In genomic region chr4:53378171-53378482, GRCh38 we compare ENCODE assay signal across 8 cellular contexts. TPM values are rescaled to one million over a fixed set of nuclear protein-coding genes. Genes with fewer than 3 reads are reported as not detected.
DNase-seq lines count a peak whose midpoint lies in the region; ATAC-seq, FAIRE-seq and TF ChIP-seq lines count a peak whose summit lies in the region.

No MANE protein-coding gene starts in this region.

- H3K9me2 ChIP-seq in neural cell (ENCODE audit: insufficient read depth, low read length), result no peaks in the 10 kb centered on the region

- no peak for TF ChIP-seq RAD21 in neural cell (conservative IDR thresholded peaks at IDR 0.05)

- peak overlapping the region; percentile 91 for H3K4me3 ChIP-seq in neural cell (ENCODE audit: low read length)

- no peak for TF ChIP-seq POLR2A in H54 (IDR thresholded peaks at IDR 0.05; ENCODE audit: low read depth, low read length)

- H3K27ac Mint-ChIP-seq in chondrocyte (ENCODE audit: unreplicated experiment), result peak overlapping the region; percentile 88

- ATAC-seq in GM18870 (IDR thresholded peaks at IDR 0.05; ENCODE audit: unreplicated experiment), result peak; percentile 69
- peak; percentile 33 for ATAC-seq in HG03558 (IDR thresholded peaks at IDR 0.05; ENCODE audit: extremely low read depth, unreplicated experiment)
- ATAC-seq in HG02610 (IDR thresholded peaks at IDR 0.05; ENCODE audit: unreplicated experiment), result no peak

- H3K36me3 ChIP-seq in neural cell (ENCODE audit: insufficient read depth, low read length), result no peaks in the 10 kb centered on the region

- no peaks in the 10 kb centered on the region for H3K27me3 ChIP-seq in neural cell (ENCODE audit: insufficient read depth, low read depth, low read length)

- H3K4me1 Mint-ChIP-seq in chondrocyte (ENCODE audit: low read depth), result peaks cover 36% of the 10 kb centered on the region

- no peaks in the 10 kb centered on the region for H3K9me3 ChIP-seq in neural cell (ENCODE audit: low read length)

- H3K36me3 Mint-ChIP-seq in chondrocyte (ENCODE audit: low read depth), result peaks cover 2% of the 10 kb centered on the region

- peaks cover 43% of the 10 kb centered on the region for H3K79me2 ChIP-seq in neural cell (replicated peaks; ENCODE audit: insufficient read depth, low read length)

- H3K4me3 Mint-ChIP-seq in chondrocyte (ENCODE audit: unreplicated experiment), result peak overlapping the region; percentile 98

- no peaks in the 10 kb centered on the region for H4K20me1 ChIP-seq in neural cell (ENCODE audit: insufficient read depth)

- H2AFZ ChIP-seq in neural cell (ENCODE audit: low read depth, low read length), result peak overlapping the region; percentile 80

- no peaks in the 10 kb centered on the region for H3K27me3 Mint-ChIP-seq in chondrocyte (ENCODE audit: low read depth)

- no peaks in the 10 kb centered on the region for H3F3A ChIP-seq in neural cell (ENCODE audit: insufficient read depth, low read length, poor library complexity, severe bottlenecking)

- peak overlapping the region; percentile 84 for H3K9ac ChIP-seq in neural cell (ENCODE audit: low read length)

- no peaks in the 10 kb centered on the region for H3K9me3 Mint-ChIP-seq in chondrocyte (ENCODE audit: low read depth)

- no peak for FAIRE-seq in H54 (lab: Jason Lieb, UNC)

- H3K4me2 ChIP-seq in neural cell (ENCODE audit: low read length), result peak overlapping the region; percentile 81

- TF ChIP-seq EP300 in neural cell (conservative IDR thresholded peaks at IDR 0.05; ENCODE audit: poor library complexity, severe bottlenecking), result no peak

- DNase-seq in chondrocyte (ENCODE audit: low spot score) (no peak), AG08395 (ENCODE audit: low spot score) (no peak), H54 (ENCODE audit: insufficient read length, low spot score) (no peak)
- DNase-seq in activated CD4-positive, alpha-beta T cell treated with anti-CD3 and anti-CD28 coated beads for 4 hours, result no peak

- peak overlapping the region; percentile 76 for H3K27ac ChIP-seq in neural cell (ENCODE audit: low read length)

- no peak for TF ChIP-seq CTCF in chondrocyte (IDR thresholded peaks at IDR 0.05)
- no peak for TF ChIP-seq CTCF in neural cell (IDR thresholded peaks at IDR 0.05; ENCODE audit: poor library complexity, severe bottlenecking)

TF ChIP-seq in neural cell, 6 proteins besides CTCF, POLR2A, EP300 and RAD21:
- TF ChIP-seq SMC3 (conservative IDR thresholded peaks at IDR 0.05; ENCODE audit: poor library complexity), result no peak
- no peak for TF ChIP-seq REST (IDR thresholded peaks at IDR 0.05; ENCODE audit: borderline replicate concordance)
- TF ChIP-seq MXI1 (conservative IDR thresholded peaks at IDR 0.05; ENCODE audit: poor library complexity, severe bottlenecking), result no peak
- no peak for TF ChIP-seq EZH2 (IDR thresholded peaks at IDR 0.05; ENCODE audit: borderline replicate concordance, insufficient read depth, low read length, poor library complexity, severe bottlenecking)
- no peak for TF ChIP-seq POLR2AphosphoS5 (IDR thresholded peaks at IDR 0.05)
- TF ChIP-seq TAF1 (IDR thresholded peaks at IDR 0.05; ENCODE audit: low read depth), result no peak
TF ChIP-seq in neural cell: peak in this region for 0.

RNA-seq across cellular contexts. Expression of gene FIP1L1, which starts 0.7 kb away (rescaled TPM):
- 46.0 to 50.9 TPM (median 46.0 TPM) in 3 replicates for total RNA-seq in chondrocyte
- 89.0 and 94.5 TPM in 2 replicates for polyA plus RNA-seq in neural cell
- 161 and 171 TPM in 2 replicates for polyA minus RNA-seq in neural cell

RNA-seq across cellular contexts. Expression of gene SCFD2, which starts 12.3 kb away (rescaled TPM):
- total RNA-seq in chondrocyte, result 10.7 to 30.5 TPM (median 10.8 TPM) in 3 replicates
- polyA plus RNA-seq in neural cell, result 5.0 and 8.3 TPM in 2 replicates
- polyA minus RNA-seq in neural cell, result 20.5 and 20.8 TPM in 2 replicates
